ENCODE assay signal across 25 cellular contexts in the genomic region with DNA sequence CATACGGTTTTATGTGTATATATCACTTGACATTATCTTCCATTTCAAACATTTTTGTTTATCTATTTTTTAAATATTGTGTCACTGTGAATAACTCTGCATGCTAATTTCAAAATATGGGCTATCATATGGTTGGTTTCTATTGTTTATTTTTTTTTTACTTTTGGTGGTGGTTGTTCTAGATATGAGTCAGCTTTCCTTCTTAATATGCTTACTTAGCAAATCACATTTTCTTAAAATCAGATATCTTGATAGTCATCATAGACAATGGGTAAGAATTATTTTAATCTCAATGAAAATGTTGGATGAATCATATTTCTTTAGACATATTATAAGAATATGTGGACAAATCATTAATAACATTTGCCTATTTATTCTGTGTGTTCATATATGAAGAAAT.
"Had no signal": no experiment of that assay in that cellular context is flagged by ENCODE, and none has a peak within 500 bp of the region (broad histone marks: within the 10 kb centered on the region; RNA-seq: fewer than 3 reads in every experiment).

No MANE protein-coding gene starts in this region.

- DNase-seq: activated CD4-positive, alpha-beta T cell treated with anti-CD3 and anti-CD28 coated beads for 48 hours; activated CD4-positive, alpha-beta T cell treated with anti-CD3 and anti-CD28 coated beads, Interleukin-2, amount 50 U/mL, for 4 hours; activated CD4-positive, CD25-positive, alpha-beta regulatory T cell treated with anti-CD3 and anti-CD28 coated beads, Interleukin-2, amount 50 U/mL, for 72 hours; activated CD8-positive, alpha-beta T cell treated with anti-CD3 and anti-CD28 coated beads, Interleukin-2, amount 10 ng/mL, durations not matched to agents 7 days and 5 days; activated effector memory CD4-positive, alpha-beta T cell treated with Interleukin-2 at 50 U/mL for 16 hours; activated naive CD4-positive, alpha-beta T cell; activated T-cell treated with anti-CD3 and anti-CD28 coated beads, Interleukin-2, amount 50 U/mL, for 24 hours; amniotic stem cell; cerebellar nuclear complex; NCI-H1092; NCI-H1417; NCI-H1930; NCI-H2171; NCI-H2227 treated with DMSO at 0.1 percent for 48 hours; NCI-H446 treated with DMSO at 0.1 percent for 48 hours; NCI-H524 treated with DMSO at 0.1 percent for 48 hours; NCI-H748 treated with DMSO at 0.1 percent for 48 hours; PC-3; SHP77; SW 1271 had no signal

- H3K36me3 ChIP-seq: ascending aorta, cardiac muscle cell, SJSA1 had no signal

- ATAC-seq: activated CD8-positive, alpha-beta T cell treated with anti-CD3 and anti-CD28 coated beads, Interleukin-2, amount 10 ng/mL, durations not matched to agents 7 days and 5 days; SK-N-SH treated with all-trans-retinoic acid at 6 μM for 48 hours; WTC11 had no signal

- H3K27ac ChIP-seq: ascending aorta, cardiac muscle cell, SJSA1 had no signal

- H3K27me3 ChIP-seq: ascending aorta, cardiac muscle cell, SJSA1 had no signal

- H3K4me1 ChIP-seq: ascending aorta, SJSA1 had no signal

- H3K4me3 ChIP-seq: ascending aorta, cardiac muscle cell, SJSA1 had no signal

- H3K9me3 ChIP-seq: ascending aorta, SJSA1 had no signal
